Comparison of ENCODE assay signal across 13 cellular contexts in genomic region chr9:133979921-133980863, GRCh38. TPM values are rescaled to one million over a fixed set of nuclear protein-coding genes. Genes with fewer than 3 reads are reported as not detected.
A peak's percentile ranks its signal among the peaks of the same experiment; 100 is the strongest.
DNase-seq lines count a peak whose midpoint lies in the region; ATAC-seq and TF ChIP-seq lines count a peak whose summit lies in the region.
"Had no signal": no experiment of that assay in that cellular context is flagged by ENCODE, and none has a peak within 500 bp of the region (broad histone marks: within the 10 kb centered on the region; RNA-seq: fewer than 3 reads in every experiment).

No MANE protein-coding gene starts in this region.

- POLR2A ChIA-PET in OCI-LY7 (lab: Charles Lee) = interaction anchor here (0.7 to 2.8 kb wide), 3 partner anchors 18 to 198 kb away, joined by 3 to 15 read pairs (median 4); no protein-coding TSS in a partner anchor

- no peaks in the 10 kb centered on the region for H3K36me3 ChIP-seq in H7 (replicated peaks; ENCODE audit: control insufficient read depth, insufficient read depth, low read length)
- no peaks in the 10 kb centered on the region for H3K36me3 ChIP-seq in OCI-LY7 (ENCODE audit: insufficient read depth, low read length)
- H3K36me3 ChIP-seq in left ventricle myocardium inferior = no peaks in the 10 kb centered on the region
- no peaks in the 10 kb centered on the region for H3K36me3 ChIP-seq in skeletal muscle satellite cell (ENCODE audit: insufficient read depth, low read length)

- H3K4me1 ChIP-seq in OCI-LY7 (ENCODE audit: insufficient read depth, low read length, poor library complexity, severe bottlenecking) (peaks cover 41% of the 10 kb centered on the region), left ventricle myocardium inferior (peaks cover 31% of the 10 kb centered on the region), skeletal muscle satellite cell (ENCODE audit: control insufficient read depth, insufficient read depth, low read length) (peaks cover 27% of the 10 kb centered on the region)

- H3K27me3 ChIP-seq in H7 (ENCODE audit: control insufficient read depth, insufficient read depth, low read length) (no peaks in the 10 kb centered on the region), left ventricle myocardium inferior (ENCODE audit: low read depth) (no peaks in the 10 kb centered on the region), skeletal muscle satellite cell (ENCODE audit: control insufficient read depth, insufficient read depth, low read length) (no peaks in the 10 kb centered on the region)

- H3K4me2 ChIP-seq in OCI-LY7 (ENCODE audit: low read length) = peak overlapping the region; percentile 73
- peak overlapping the region; percentile 74 for H3K4me2 ChIP-seq in skeletal muscle satellite cell (ENCODE audit: low read length)

- TF ChIP-seq CTCF in OCI-LY7 (conservative IDR thresholded peaks at IDR 0.05; ENCODE audit: low read length) = no peak
- TF ChIP-seq CTCF in left ventricle myocardium inferior (IDR thresholded peaks at IDR 0.05; ENCODE audit: borderline replicate concordance) = no peak

- peak overlapping the region; percentile 7; the same call in 1 of the 2 replicates for H2AFZ ChIP-seq in OCI-LY7 (ENCODE audit: low read length)

- H3K79me2 ChIP-seq in OCI-LY7 (ENCODE audit: insufficient read depth, low read depth, low read length) = no peaks in the 10 kb centered on the region; the same call in 1 of the 2 replicates

- H3K27ac ChIP-seq in OCI-LY7 (ENCODE audit: low read depth, low read length, poor library complexity, severe bottlenecking) (peak overlapping the region; percentile 70), left ventricle myocardium inferior (replicated peaks) (peak overlapping the region; percentile 56)
- H3K27ac ChIP-seq: SK-N-MC had no signal

- CTCF ChIA-PET in OCI-LY7 (lab: Charles Lee; ENCODE audit: unreplicated experiment) = no interaction called here

- H3K9me3 ChIP-seq in OCI-LY7 (ENCODE audit: low read length) (no peaks in the 10 kb centered on the region), left ventricle myocardium inferior (replicated peaks) (no peaks in the 10 kb centered on the region), skeletal muscle satellite cell (replicated peaks; ENCODE audit: low read length) (no peaks in the 10 kb centered on the region)

- intact Hi-C loops in OCI-LY7 (cut with micrococcal nuclease; ENCODE audit: unreplicated experiment) (loop anchor here (1.0 kb wide), 1 partner anchor 19 kb away; no protein-coding TSS in a partner anchor), left ventricle myocardium inferior (cut with micrococcal nuclease) (no loop called here)

- ATAC-seq in esophagus mucosa = no peak

- BruUV-seq in OCI-LY7 (replicated peaks; lab: Mats Ljungman, UMichigan) = no TSS peak

- no peak overlapping the region for H3K4me3 ChIP-seq in H7 (ENCODE audit: insufficient read depth, low read depth, low read length)
- peak overlapping the region; percentile 48 for H3K4me3 ChIP-seq in OCI-LY7 (ENCODE audit: low read depth, low read length, poor library complexity, severe bottlenecking)
- H3K4me3 ChIP-seq in left ventricle myocardium inferior = peak overlapping the region; percentile 56
- H3K4me3 ChIP-seq in skeletal muscle satellite cell (ENCODE audit: low read length) = peak overlapping the region; percentile 56
- H3K4me3 ChIP-seq: SK-N-MC had no signal

- 0 out of 2 replicates have a peak, but pooled peaks cover 6% of the 10 kb centered on the region for H4K20me1 ChIP-seq in OCI-LY7 (ENCODE audit: insufficient read depth, low read length)

- DNase-seq in H7 (peak; percentile 59), OCI-LY7 (ENCODE audit: low spot score) (peak; percentile 44), left ventricle myocardium inferior (peak; percentile 14), nucleus accumbens (lab: John Stamatoyannopoulos, UW) (no peak)
- no peak for DNase-seq in activated naive CD4-positive, alpha-beta T cell (lab: John Stamatoyannopoulos, UW)
- DNase-seq: activated CD4-positive, alpha-beta memory T cell treated with anti-CD3 and anti-CD28 coated beads for 36 hours; activated naive CD8-positive, alpha-beta T cell treated with anti-CD3 and anti-CD28 coated beads, Interleukin-2, amount 10 ng/mL, durations not matched to agents 7 days and 5 days; DMS53; NCI-H2029 treated with DMSO at 0.1 percent for 48 hours; stimulated activated naive CD4-positive, alpha-beta T cell treated with Interleukin-2 at 50 U/mL for 16 hours had no signal

- H3K9ac ChIP-seq in skeletal muscle satellite cell (ENCODE audit: low read depth, low read length) = peak overlapping the region; percentile 44

- H3K9me2 ChIP-seq in OCI-LY7 (ENCODE audit: insufficient read depth, low read length) = no peaks in the 10 kb centered on the region

RNA-seq across cellular contexts. Expression of gene VAV2, which starts 11.9 kb away (rescaled TPM):
- total RNA-seq in H7 (2014; rRNA removed; shearing (Covaris generic)) = 17.7 and 26.9 TPM in 2 replicates
- 10.6 and 11.0 TPM in 2 replicates for total RNA-seq in OCI-LY7 (2014; rRNA removed; shearing (Covaris generic))
- total RNA-seq in OCI-LY7 (2022) = 23.2 and 27.8 TPM in 2 replicates
- total RNA-seq in left ventricle myocardium inferior = 4.1 TPM
- 10.9 and 12.9 TPM in 2 replicates for total RNA-seq in skeletal muscle satellite cell (2012; rRNA removed)
- 9.1 TPM for total RNA-seq in esophagus mucosa

RNA-seq across cellular contexts. Expression of gene BRD3OS, which starts 45.1 kb away (rescaled TPM):
- total RNA-seq in H7 (2014; rRNA removed; shearing (Covaris generic)) = 16.2 and 25.7 TPM in 2 replicates
- total RNA-seq in OCI-LY7 (2014; rRNA removed; shearing (Covaris generic)) = 12.4 and 21.6 TPM in 2 replicates
- total RNA-seq in OCI-LY7 (2022) = 13.7 and 16.4 TPM in 2 replicates
- total RNA-seq in left ventricle myocardium inferior = 5.7 TPM
- total RNA-seq in skeletal muscle satellite cell (2012; rRNA removed) = 17.3 and 19.5 TPM in 2 replicates
- 5.3 TPM for total RNA-seq in esophagus mucosa

Comparison
In these comparisons a context has a peak if more than half of its experiments do, and no peak if none do; other contexts are left out.
1. DNase-seq: peak in H7 (single experiment), OCI-LY7 (single experiment) and left ventricle myocardium inferior (single experiment); none in nucleus accumbens (0 of 56) and activated naive CD4-positive, alpha-beta T cell (0 of 4).